ENCODE assay signal across 2 cellular contexts in the genomic region with DNA sequence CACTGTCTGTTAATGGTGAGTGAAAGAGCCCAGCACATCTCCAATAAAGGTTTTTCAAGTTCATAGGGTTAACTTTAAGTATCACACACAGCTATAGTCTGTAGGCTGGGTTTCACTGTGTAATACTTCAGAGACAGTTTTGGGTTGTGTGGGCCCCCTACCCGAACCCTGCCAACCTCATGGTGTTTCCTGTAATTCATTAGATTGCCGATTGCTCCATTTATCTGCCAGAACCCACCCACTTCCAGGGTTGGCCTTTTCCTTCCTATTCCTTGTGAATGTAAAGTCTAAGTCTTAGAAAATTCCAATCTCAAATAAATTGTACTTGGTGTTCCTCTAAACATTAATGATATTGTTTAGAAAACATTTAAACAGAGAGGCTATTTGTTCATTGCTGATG.
TF ChIP-seq lines count a peak whose summit lies in the region.

No MANE protein-coding gene starts in this region.

TF ChIP-seq in IMR-90, 13 proteins besides CTCF, POLR2A, EP300 and RAD21:
- no peak for TF ChIP-seq RFX5 (IDR thresholded peaks at IDR 0.05; ENCODE audit: low read depth, low read length)
- TF ChIP-seq FOS (IDR thresholded peaks at IDR 0.05; ENCODE audit: low read depth, low read length), result no peak
- TF ChIP-seq CEBPB (IDR thresholded peaks at IDR 0.05; ENCODE audit: low read depth, low read length), result no peak
- no peak for TF ChIP-seq BHLHE40 (IDR thresholded peaks at IDR 0.05; ENCODE audit: low read depth, low read length)
- TF ChIP-seq MXI1 (IDR thresholded peaks at IDR 0.05; ENCODE audit: borderline replicate concordance, low read depth, low read length), result no peak
- no peak for TF ChIP-seq USF2 (IDR thresholded peaks at IDR 0.05; ENCODE audit: low read depth, low read length)
- TF ChIP-seq RCOR1 (IDR thresholded peaks at IDR 0.05; ENCODE audit: insufficient replicate concordance, low read length), result no peak
- TF ChIP-seq MAFK (IDR thresholded peaks at IDR 0.05; ENCODE audit: low read depth, low read length), result no peak
- no peak for TF ChIP-seq NFE2L2 (IDR thresholded peaks at IDR 0.05; ENCODE audit: low read depth, low read length)

TF ChIP-seq in SK-N-SH treated with all-trans-retinoic acid at 6 μM for 48 hours, 23 proteins besides CTCF, POLR2A, EP300 and RAD21:
- TF ChIP-seq OSR1 (CRISPR knock-in tag; IDR thresholded peaks at IDR 0.05) (no peak), ARNTL (CRISPR knock-in tag; IDR thresholded peaks at IDR 0.05; ENCODE audit: borderline replicate concordance, low read depth) (no peak), ZC3H10 (CRISPR knock-in tag; IDR thresholded peaks at IDR 0.05) (no peak), CSDC2 (CRISPR knock-in tag; IDR thresholded peaks at IDR 0.05) (no peak), PPARA (CRISPR knock-in tag; IDR thresholded peaks at IDR 0.05; ENCODE audit: borderline replicate concordance) (no peak), TOX (CRISPR knock-in tag; IDR thresholded peaks at IDR 0.05; ENCODE audit: borderline replicate concordance) (no peak), ESRRG (CRISPR knock-in tag; IDR thresholded peaks at IDR 0.05) (no peak), ZNF565 (CRISPR knock-in tag; conservative IDR thresholded peaks at IDR 0.05; ENCODE audit: low read depth) (no peak), GLIS3 (CRISPR knock-in tag; IDR thresholded peaks at IDR 0.05) (no peak), ZNF8 (CRISPR knock-in tag; IDR thresholded peaks at IDR 0.05) (no peak), CREB5 (CRISPR knock-in tag; IDR thresholded peaks at IDR 0.05; ENCODE audit: low read depth) (no peak), TCF4 (CRISPR knock-in tag; IDR thresholded peaks at IDR 0.05; ENCODE audit: borderline replicate concordance) (no peak), ISL1 (CRISPR knock-in tag; IDR thresholded peaks at IDR 0.05) (no peak), ZFP3 (CRISPR knock-in tag; IDR thresholded peaks at IDR 0.05) (no peak), RARB (CRISPR knock-in tag; IDR thresholded peaks at IDR 0.05) (no peak), ZNF70 (CRISPR knock-in tag; IDR thresholded peaks at IDR 0.05) (no peak), SNAI2 (CRISPR knock-in tag; IDR thresholded peaks at IDR 0.05) (no peak)
- TF ChIP-seq, protein P1, sequence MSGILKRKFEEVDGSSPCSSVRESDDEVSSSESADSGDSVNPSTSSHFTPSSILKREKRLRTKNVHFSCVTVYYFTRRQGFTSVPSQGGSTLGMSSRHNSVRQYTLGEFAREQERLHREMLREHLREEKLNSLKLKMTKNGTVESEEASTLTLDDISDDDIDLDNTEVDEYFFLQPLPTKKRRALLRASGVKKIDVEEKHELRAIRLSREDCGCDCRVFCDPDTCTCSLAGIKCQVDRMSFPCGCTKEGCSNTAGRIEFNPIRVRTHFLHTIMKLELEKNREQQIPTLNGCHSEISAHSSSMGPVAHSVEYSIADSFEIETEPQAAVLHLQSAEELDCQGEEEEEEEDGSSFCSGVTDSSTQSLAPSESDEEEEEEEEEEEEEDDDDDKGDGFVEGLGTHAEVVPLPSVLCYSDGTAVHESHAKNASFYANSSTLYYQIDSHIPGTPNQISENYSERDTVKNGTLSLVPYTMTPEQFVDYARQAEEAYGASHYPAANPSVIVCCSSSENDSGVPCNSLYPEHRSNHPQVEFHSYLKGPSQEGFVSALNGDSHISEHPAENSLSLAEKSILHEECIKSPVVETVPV (CRISPR knock-in tag; IDR thresholded peaks at IDR 0.05), result no peak
- TF ChIP-seq, protein P2, sequence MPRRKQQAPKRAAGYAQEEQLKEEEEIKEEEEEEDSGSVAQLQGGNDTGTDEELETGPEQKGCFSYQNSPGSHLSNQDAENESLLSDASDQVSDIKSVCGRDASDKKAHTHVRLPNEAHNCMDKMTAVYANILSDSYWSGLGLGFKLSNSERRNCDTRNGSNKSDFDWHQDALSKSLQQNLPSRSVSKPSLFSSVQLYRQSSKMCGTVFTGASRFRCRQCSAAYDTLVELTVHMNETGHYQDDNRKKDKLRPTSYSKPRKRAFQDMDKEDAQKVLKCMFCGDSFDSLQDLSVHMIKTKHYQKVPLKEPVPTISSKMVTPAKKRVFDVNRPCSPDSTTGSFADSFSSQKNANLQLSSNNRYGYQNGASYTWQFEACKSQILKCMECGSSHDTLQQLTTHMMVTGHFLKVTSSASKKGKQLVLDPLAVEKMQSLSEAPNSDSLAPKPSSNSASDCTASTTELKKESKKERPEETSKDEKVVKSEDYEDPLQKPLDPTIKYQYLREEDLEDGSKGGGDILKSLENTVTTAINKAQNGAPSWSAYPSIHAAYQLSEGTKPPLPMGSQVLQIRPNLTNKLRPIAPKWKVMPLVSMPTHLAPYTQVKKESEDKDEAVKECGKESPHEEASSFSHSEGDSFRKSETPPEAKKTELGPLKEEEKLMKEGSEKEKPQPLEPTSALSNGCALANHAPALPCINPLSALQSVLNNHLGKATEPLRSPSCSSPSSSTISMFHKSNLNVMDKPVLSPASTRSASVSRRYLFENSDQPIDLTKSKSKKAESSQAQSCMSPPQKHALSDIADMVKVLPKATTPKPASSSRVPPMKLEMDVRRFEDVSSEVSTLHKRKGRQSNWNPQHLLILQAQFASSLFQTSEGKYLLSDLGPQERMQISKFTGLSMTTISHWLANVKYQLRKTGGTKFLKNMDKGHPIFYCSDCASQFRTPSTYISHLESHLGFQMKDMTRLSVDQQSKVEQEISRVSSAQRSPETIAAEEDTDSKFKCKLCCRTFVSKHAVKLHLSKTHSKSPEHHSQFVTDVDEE (CRISPR knock-in tag; IDR thresholded peaks at IDR 0.05), result no peak
- TF ChIP-seq, protein P3, sequence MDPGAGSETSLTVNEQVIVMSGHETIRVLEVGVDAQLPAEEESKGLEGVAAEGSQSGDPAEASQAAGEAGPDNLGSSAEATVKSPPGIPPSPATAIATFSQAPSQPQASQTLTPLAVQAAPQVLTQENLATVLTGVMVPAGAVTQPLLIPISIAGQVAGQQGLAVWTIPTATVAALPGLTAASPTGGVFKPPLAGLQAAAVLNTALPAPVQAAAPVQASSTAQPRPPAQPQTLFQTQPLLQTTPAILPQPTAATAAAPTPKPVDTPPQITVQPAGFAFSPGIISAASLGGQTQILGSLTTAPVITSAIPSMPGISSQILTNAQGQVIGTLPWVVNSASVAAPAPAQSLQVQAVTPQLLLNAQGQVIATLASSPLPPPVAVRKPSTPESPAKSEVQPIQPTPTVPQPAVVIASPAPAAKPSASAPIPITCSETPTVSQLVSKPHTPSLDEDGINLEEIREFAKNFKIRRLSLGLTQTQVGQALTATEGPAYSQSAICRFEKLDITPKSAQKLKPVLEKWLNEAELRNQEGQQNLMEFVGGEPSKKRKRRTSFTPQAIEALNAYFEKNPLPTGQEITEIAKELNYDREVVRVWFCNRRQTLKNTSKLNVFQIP (CRISPR knock-in tag; IDR thresholded peaks at IDR 0.05; ENCODE audit: borderline replicate concordance, low read depth), result no peak
